Comparison of ENCODE assay signal across 13 cellular contexts in genomic region chr21:33802458-33802857, GRCh38.
DNase-seq lines count a peak whose midpoint lies in the region; ATAC-seq and TF ChIP-seq lines count a peak whose summit lies in the region.
"Had no signal": no experiment of that assay in that cellular context is flagged by ENCODE, and none has a peak within 500 bp of the region (broad histone marks: within the 10 kb centered on the region; RNA-seq: fewer than 3 reads in every experiment).

No MANE protein-coding gene starts in this region.

- H3K36me3 Mint-ChIP-seq in neural crest cell (ENCODE audit: low read depth): peaks cover 17% of the 10 kb centered on the region
- H3K36me3 Mint-ChIP-seq: activated naive CD8-positive, alpha-beta T cell; immature natural killer cell had no signal

- DNase-seq in adipocyte (ENCODE audit: low read depth) (no peak), fibroblast of pulmonary artery (ENCODE audit: low read depth) (peak; percentile 16), neural crest cell (ENCODE audit: low read depth, low spot score) (no peak), tibial nerve (ENCODE audit: low spot score in 2 of 2) (no peak), RPMI8226 (no peak)
- DNase-seq in stimulated activated CD4-positive, alpha-beta T cell treated with anti-CD3 and anti-CD28 coated beads, Interleukin-4, amount 100 ng/mL, for 1 hour: no peak
- DNase-seq: activated T-cell treated with anti-CD3 and anti-CD28 coated beads, Interleukin-2, amount 50 U/mL, for 4 hours; C1 segment of cervical spinal cord; immature natural killer cell had no signal

- no peaks in the 10 kb centered on the region for H3K27me3 ChIP-seq in adipocyte (replicated peaks; ENCODE audit: control insufficient read depth, insufficient read depth, low read length)
- H3K27me3 ChIP-seq in tibial nerve: no peaks in the 10 kb centered on the region
- H3K27me3 ChIP-seq: pancreas had no signal

- H3K9ac ChIP-seq in adipocyte (ENCODE audit: low read length): peak overlapping the region; percentile 0

- no peak for TF ChIP-seq EP300 in tibial nerve (IDR thresholded peaks at IDR 0.05)

- no peak overlapping the region for H3K4me3 Mint-ChIP-seq in neural crest cell
- H3K4me3 Mint-ChIP-seq: activated naive CD8-positive, alpha-beta T cell; activated T-cell treated with anti-CD3 and anti-CD28 coated beads, Interleukin-2, amount 50 U/mL, for 4 hours; central memory CD8-positive, alpha-beta T cell; immature natural killer cell had no signal

- TF ChIP-seq CTCF in fibroblast of pulmonary artery (IDR thresholded peaks at IDR 0.05; ENCODE audit: low read length, missing control alignments): no peak
- no peak for TF ChIP-seq CTCF in neural crest cell (conservative IDR thresholded peaks at IDR 0.05)
- no peak for TF ChIP-seq CTCF in tibial nerve (IDR thresholded peaks at IDR 0.05)

- H3K27ac Mint-ChIP-seq in neural crest cell (ENCODE audit: unreplicated experiment): peak overlapping the region; percentile 2
- H3K27ac Mint-ChIP-seq: activated naive CD8-positive, alpha-beta T cell; immature natural killer cell had no signal

- 26 to 40% methylated on average over 4 of the region's 4 CpGs for WGBS in tibial nerve, 2 donors

- TF ChIP-seq POLR2A in tibial nerve (IDR thresholded peaks at IDR 0.05): no peak

- H3K36me3 ChIP-seq in adipocyte (ENCODE audit: control insufficient read depth, insufficient read depth, low read length, severe bottlenecking) (peaks cover 39% of the 10 kb centered on the region), tibial nerve (peaks cover 0 to 12% (median 0%) of the 10 kb centered on the region in 3 donors)
- H3K36me3 ChIP-seq: pancreas had no signal

- H3K9me3 Mint-ChIP-seq in neural crest cell: no peaks in the 10 kb centered on the region
- H3K9me3 Mint-ChIP-seq: activated T-cell treated with anti-CD3 and anti-CD28 coated beads, Interleukin-2, amount 50 U/mL, for 4 hours; central memory CD8-positive, alpha-beta T cell; immature natural killer cell had no signal

- H3K27me3 Mint-ChIP-seq in neural crest cell (ENCODE audit: low read depth): no peaks in the 10 kb centered on the region
- H3K27me3 Mint-ChIP-seq: activated naive CD8-positive, alpha-beta T cell; central memory CD8-positive, alpha-beta T cell had no signal

- H3K4me3 ChIP-seq in adipocyte (ENCODE audit: low read length) (no peak overlapping the region), fibroblast of pulmonary artery (replicated peaks; ENCODE audit: low read depth, low read length) (no peak overlapping the region), tibial nerve (no peak overlapping the region)
- H3K4me3 ChIP-seq: pancreas had no signal

- H3K27ac ChIP-seq in tibial nerve: peak overlapping the region in 3 of 4 donors; percentile 17 to 87 (median 60)
- H3K27ac ChIP-seq: pancreas had no signal

- peaks cover 17% of the 10 kb centered on the region for H3K4me1 Mint-ChIP-seq in neural crest cell
- H3K4me1 Mint-ChIP-seq: central memory CD8-positive, alpha-beta T cell; immature natural killer cell had no signal

- no peaks in the 10 kb centered on the region for H3K9me3 ChIP-seq in adipocyte (ENCODE audit: control insufficient read depth, low read length)
- H3K9me3 ChIP-seq in tibial nerve: no peaks in the 10 kb centered on the region
- H3K9me3 ChIP-seq: pancreas had no signal

- ATAC-seq in GM18502 (IDR thresholded peaks at IDR 0.05; ENCODE audit: poor library complexity, unreplicated experiment): no peak
- ATAC-seq: activated T-cell treated with anti-CD3 and anti-CD28 coated beads, Interleukin-2, amount 50 U/mL, for 4 hours had no signal

- H3K4me1 ChIP-seq in adipocyte (ENCODE audit: control insufficient read depth, insufficient read depth, low read length) (peaks cover 57% of the 10 kb centered on the region), tibial nerve (peaks cover 0 to 51% (median 6%) of the 10 kb centered on the region in 4 donors)
- H3K4me1 ChIP-seq: pancreas had no signal
